In the genomic region with DNA sequence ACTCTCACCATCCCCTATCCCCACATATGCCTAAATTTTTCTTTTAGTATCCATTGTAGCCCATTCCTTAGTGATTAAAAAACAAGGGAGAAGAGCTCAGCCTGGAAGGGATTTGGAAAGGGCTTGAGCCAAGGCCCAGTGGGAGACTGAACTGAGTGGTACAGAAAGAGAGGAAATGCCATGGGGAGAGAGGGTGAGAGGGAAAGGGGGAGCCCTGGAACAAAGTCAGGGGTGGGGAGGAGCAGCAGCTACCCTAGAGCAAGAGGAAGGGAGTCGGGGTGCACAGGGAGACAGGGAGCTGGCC, we compare ENCODE assay signal across 8 cellular contexts. TPM values are rescaled to one million over a fixed set of nuclear protein-coding genes. Genes with fewer than 3 reads are reported as not detected.
DNase-seq lines count a peak whose midpoint lies in the region; ATAC-seq and TF ChIP-seq lines count a peak whose summit lies in the region.

No MANE protein-coding gene starts in this region.

- no peaks in the 10 kb centered on the region for H3K27me3 ChIP-seq in AG04450 (ENCODE audit: control insufficient read depth, insufficient read depth, low read length)
- H3K27me3 ChIP-seq in MM.1S (replicated peaks; ENCODE audit: insufficient read depth, low read length): no peaks in the 10 kb centered on the region
- H3K27me3 ChIP-seq in duodenal mucosa (ENCODE audit: control insufficient read depth in 1 of 2, insufficient read depth in 2 of 2, low read length in 2 of 2): no peaks in the 10 kb centered on the region

- H3K4me3 ChIP-seq in AG04450 (ENCODE audit: low read depth, low read length) (peak overlapping the region; percentile 68; the same call in 1 of the 2 replicates), MM.1S (ENCODE audit: low read length) (no peak overlapping the region), duodenal mucosa (ENCODE audit: low read depth in 1 of 2, low read length in 2 of 2) (peak overlapping the region in 1 of 2 donors; percentile 46)

- H3K36me3 ChIP-seq in MM.1S (replicated peaks; ENCODE audit: insufficient read depth, low read length) (no peaks in the 10 kb centered on the region; the same call in 1 of the 2 replicates), duodenal mucosa (ENCODE audit: control insufficient read depth in 1 of 2, insufficient read depth in 2 of 2, low read length in 2 of 2) (no peaks in the 10 kb centered on the region)

- H3K9me2 ChIP-seq in MM.1S (replicated peaks; ENCODE audit: insufficient read depth, low read length): no peaks in the 10 kb centered on the region

- no peak overlapping the region for H2AFZ ChIP-seq in MM.1S (ENCODE audit: low read length)

- peak overlapping the region; percentile 83; the same call in 1 of the 2 replicates for H3K4me2 ChIP-seq in MM.1S (ENCODE audit: low read depth, low read length)

- peaks cover 9% of the 10 kb centered on the region for H3K36me3 Mint-ChIP-seq in nephron progenitor cell (ENCODE audit: low read depth)

- no peak for ATAC-seq in GM19452 (IDR thresholded peaks at IDR 0.05; ENCODE audit: unreplicated experiment)
- no peak for ATAC-seq in GM19397 (IDR thresholded peaks at IDR 0.05; ENCODE audit: unreplicated experiment)

- POLR2A ChIA-PET in AG04450 (lab: Yijun Ruan, JAX): interaction anchor here (0.8 to 3.0 kb wide), 11 partner anchors 10 to 57 kb away, joined by 3 to 36 read pairs (median 4); partner anchors contain the start of genes C12orf57, ENO2, RNU7-1 and SPSB2

- H4K20me1 ChIP-seq in MM.1S (ENCODE audit: insufficient read depth, low read length): no peaks in the 10 kb centered on the region

- peak overlapping the region; percentile 99 for H3K27ac Mint-ChIP-seq in nephron progenitor cell

- H3K4me1 ChIP-seq in MM.1S (ENCODE audit: low read length): peaks cover 66% of the 10 kb centered on the region
- H3K4me1 ChIP-seq in duodenal mucosa (ENCODE audit: control insufficient read depth in 1 of 2, insufficient read depth in 2 of 2, low read length in 2 of 2): peaks cover 43 to 51% of the 10 kb centered on the region in 2 donors

- no peaks in the 10 kb centered on the region for H3K9me3 Mint-ChIP-seq in nephron progenitor cell

- CTCF ChIA-PET in AG04450 (lab: Charles Lee): interaction anchor here (0.7 to 3.9 kb wide), 17 partner anchors 9 to 219 kb away, joined by 3 to 49 read pairs (median 8); partner anchors contain the start of genes LRRC23 and SPSB2

- H3K79me2 ChIP-seq in MM.1S (ENCODE audit: low read length): peaks cover 58% of the 10 kb centered on the region

- H3K27ac ChIP-seq in AG04450 (ENCODE audit: low read depth, low read length): peak overlapping the region; percentile 90
- H3K27ac ChIP-seq in MM.1S (ENCODE audit: low read length): peak overlapping the region; percentile 92; the same call in 1 of the 2 replicates
- H3K27ac ChIP-seq in duodenal mucosa (ENCODE audit: low read depth, low read length): peak overlapping the region; percentile 77

- no peaks in the 10 kb centered on the region for H3K27me3 Mint-ChIP-seq in nephron progenitor cell (ENCODE audit: low read depth, poor library complexity)

- no peak overlapping the region for H3K9ac ChIP-seq in MM.1S (ENCODE audit: low read length)
- H3K9ac ChIP-seq in duodenal mucosa (ENCODE audit: low read depth in 1 of 2, low read length in 2 of 2): peak overlapping the region; percentile 55 to 78

- H3K9me3 ChIP-seq in AG04450 (ENCODE audit: control insufficient read depth, insufficient read depth, low read length): no peaks in the 10 kb centered on the region
- no peaks in the 10 kb centered on the region for H3K9me3 ChIP-seq in MM.1S (replicated peaks; ENCODE audit: insufficient read depth, low read length)
- H3K9me3 ChIP-seq in duodenal mucosa (ENCODE audit: control insufficient read depth in 1 of 2, low read length in 2 of 2): no peaks in the 10 kb centered on the region

- H3F3A ChIP-seq in MM.1S (ENCODE audit: insufficient read depth, low read length): peaks cover 59% of the 10 kb centered on the region

- peaks cover 78% of the 10 kb centered on the region for H3K4me1 Mint-ChIP-seq in nephron progenitor cell

- TF ChIP-seq CTCF in AG04450 (IDR thresholded peaks at IDR 0.05; ENCODE audit: low read depth, low read length): no peak
- no peak for TF ChIP-seq CTCF in MM.1S (IDR thresholded peaks at IDR 0.05; ENCODE audit: low read length)
- TF ChIP-seq CTCF in nephron progenitor cell (IDR thresholded peaks at IDR 0.05): no peak
- TF ChIP-seq CTCF in GM20000 (IDR thresholded peaks at IDR 0.05; ENCODE audit: extremely low read depth, missing control alignments): no peak

- H3K4me3 Mint-ChIP-seq in nephron progenitor cell: peak overlapping the region; percentile 89

- no peak for DNase-seq in AG04450 (ENCODE audit: low read depth, low spot score)
- no peak for DNase-seq in MM.1S
- no peak for DNase-seq in nephron progenitor cell
- DNase-seq in HCEC 1CT: no peak
- no peak for DNase-seq in GM20000 (ENCODE audit: low spot score)

RNA-seq across cellular contexts. Expression of gene ATN1, which starts 2.6 kb away (rescaled TPM):
- polyA plus RNA-seq in AG04450 (2011; rRNA removed): 11.2 and 21.4 TPM in 2 replicates
- 16.8 and 19.8 TPM in 2 replicates for polyA minus RNA-seq in AG04450 (2011; rRNA and poly(A)+ RNA removed)

RNA-seq across cellular contexts. Expression of gene ENO2, which starts 10.8 kb away (rescaled TPM):
- 25.4 and 27.5 TPM in 2 replicates for polyA plus RNA-seq in AG04450 (2011; rRNA removed)
- polyA minus RNA-seq in AG04450 (2011; rRNA and poly(A)+ RNA removed): 18.9 and 19.3 TPM in 2 replicates

RNA-seq across cellular contexts. Expression of gene RNU7-1, which starts 18.4 kb away (rescaled TPM):
- polyA plus RNA-seq in AG04450 (2011; rRNA removed): not detected in 2 replicates
- polyA minus RNA-seq in AG04450 (2011; rRNA and poly(A)+ RNA removed): not detected in 2 replicates

RNA-seq across cellular contexts. Expression of gene C12orf57, which starts 18.6 kb away (rescaled TPM):
- polyA plus RNA-seq in AG04450 (2011; rRNA removed): 359 and 425 TPM in 2 replicates
- 60.0 and 73.9 TPM in 2 replicates for polyA minus RNA-seq in AG04450 (2011; rRNA and poly(A)+ RNA removed)

RNA-seq across cellular contexts. Expression of gene LRRC23, which starts 20.6 kb away (rescaled TPM):
- 10.4 and 10.6 TPM in 2 replicates for polyA plus RNA-seq in AG04450 (2011; rRNA removed)
- polyA minus RNA-seq in AG04450 (2011; rRNA and poly(A)+ RNA removed): 4.7 and 8.0 TPM in 2 replicates
